ENCODE assay signal across 8 cellular contexts in the genomic region with DNA sequence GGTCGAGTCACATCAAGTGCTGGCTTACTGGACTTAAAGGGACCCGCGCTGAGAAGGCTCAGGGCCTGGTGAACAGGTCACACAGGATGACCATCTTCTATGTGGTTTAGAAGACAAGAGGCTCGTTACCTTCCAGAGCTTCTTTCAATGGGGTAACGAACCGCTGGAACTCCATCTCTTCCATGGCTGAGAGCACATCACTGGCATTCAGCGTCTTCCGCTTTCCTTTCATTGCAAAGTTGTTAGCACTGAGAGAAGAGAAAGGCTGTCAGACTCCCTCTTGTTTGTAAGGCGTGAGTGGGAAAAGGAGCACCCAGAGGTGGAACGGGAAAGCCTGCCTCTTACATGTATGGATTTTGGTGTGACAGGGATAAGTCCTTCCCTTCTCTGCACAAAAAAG. TPM values are rescaled to one million over a fixed set of nuclear protein-coding genes. Genes with fewer than 3 reads are reported as not detected.
DNase-seq lines count a peak whose midpoint lies in the region; ATAC-seq lines count a peak whose summit lies in the region.

No MANE protein-coding gene starts in this region.

- peak overlapping the region; percentile 96 for H3K27ac ChIP-seq in iPS-20b (ENCODE audit: low read length)
- peak overlapping the region; percentile 95 for H3K27ac ChIP-seq in stomach smooth muscle (ENCODE audit: low read length)

- peak overlapping the region; percentile 94 to 99 for H3K4me3 Mint-ChIP-seq in activated T-cell treated with anti-CD3 and anti-CD28 coated beads, Interleukin-2, amount 50 U/mL, for 72 hours

- H3K9me3 ChIP-seq in iPS-20b (ENCODE audit: insufficient read depth, low read depth, low read length) (no peaks in the 10 kb centered on the region), stomach smooth muscle (ENCODE audit: control insufficient read depth in 2 of 2, low read length in 2 of 2) (no peaks in the 10 kb centered on the region)

- H3K9me3 Mint-ChIP-seq in activated T-cell treated with anti-CD3 and anti-CD28 coated beads, Interleukin-2, amount 50 U/mL, for 72 hours, result no peaks in the 10 kb centered on the region

- H3K9ac ChIP-seq in iPS-20b (ENCODE audit: low read depth, low read length), result peak overlapping the region; percentile 97
- H3K9ac ChIP-seq in stomach smooth muscle (ENCODE audit: low read length in 2 of 2), result peak overlapping the region; percentile 96 to 97

- peaks cover 27% of the 10 kb centered on the region for H3K36me3 ChIP-seq in iPS-20b (ENCODE audit: insufficient read depth, low read depth, low read length)
- peaks cover 9 to 11% of the 10 kb centered on the region in 2 donors for H3K36me3 ChIP-seq in stomach smooth muscle (ENCODE audit: control insufficient read depth in 2 of 2, insufficient read depth in 2 of 2, low read length in 2 of 2)

- H3K27ac Mint-ChIP-seq in activated T-cell treated with anti-CD3 and anti-CD28 coated beads, Interleukin-2, amount 50 U/mL, for 72 hours, result peak overlapping the region; percentile 91

- ATAC-seq in activated T-cell treated with anti-CD3 and anti-CD28 coated beads, Interleukin-2, amount 50 U/mL, for 72 hours (replicated peaks in 1 of 2), result no peak

- peaks cover 3% of the 10 kb centered on the region; the same call in 1 of the 2 replicates for H3K4me1 ChIP-seq in iPS-20b (ENCODE audit: insufficient read depth, low read length)
- peaks cover 10% of the 10 kb centered on the region for H3K4me1 ChIP-seq in stomach smooth muscle (ENCODE audit: control insufficient read depth, insufficient read depth, low read length)

- peaks cover 31% of the 10 kb centered on the region for H3K4me1 Mint-ChIP-seq in activated T-cell treated with anti-CD3 and anti-CD28 coated beads, Interleukin-2, amount 50 U/mL, for 72 hours (ENCODE audit: low read depth)

- H3K27me3 Mint-ChIP-seq in activated T-cell treated with anti-CD3 and anti-CD28 coated beads, Interleukin-2, amount 50 U/mL, for 72 hours (ENCODE audit: low read depth), result no peaks in the 10 kb centered on the region

- no peaks in the 10 kb centered on the region for H3K27me3 ChIP-seq in iPS-20b (ENCODE audit: insufficient read depth, low read length)
- H3K27me3 ChIP-seq in stomach smooth muscle (ENCODE audit: control insufficient read depth in 1 of 2, insufficient read depth in 2 of 2, low read length in 2 of 2), result no peaks in the 10 kb centered on the region

- H3K4me3 ChIP-seq in iPS-20b (ENCODE audit: low read length) (peak overlapping the region; percentile 94), stomach smooth muscle (ENCODE audit: low read length in 2 of 2) (peak overlapping the region; percentile 78 to 95)

- H3K36me3 Mint-ChIP-seq in activated T-cell treated with anti-CD3 and anti-CD28 coated beads, Interleukin-2, amount 50 U/mL, for 72 hours (ENCODE audit: insufficient read depth in 2 of 2), result peaks cover 12 to 17% of the 10 kb centered on the region in 2 donors

- DNase-seq in NCI-H82 (lab: John Stamatoyannopoulos, UW) (peak; percentile 41), NCI-H82 treated with DMSO at 0.1 percent for 48 hours (lab: John Stamatoyannopoulos, UW; ENCODE audit: unreplicated experiment) (no peak), inferior parietal cortex (ENCODE audit: extremely low spot score) (no peak), NCI-H187 (lab: John Stamatoyannopoulos, UW) (no peak), NCI-H524 treated with DMSO at 0.1 percent for 48 hours (lab: John Stamatoyannopoulos, UW) (no peak)
- no peak for DNase-seq in activated T-cell treated with anti-CD3 and anti-CD28 coated beads, Interleukin-2, amount 50 U/mL, for 72 hours

RNA-seq across cellular contexts. Expression of gene POLE3, which starts 1.0 kb away (rescaled TPM):
- 10 to 100 TPM; 48.2 to 54.6 TPM for total RNA-seq in activated T-cell treated with anti-CD3 and anti-CD28 coated beads, Interleukin-2, amount 50 U/mL, for 72 hours

RNA-seq across cellular contexts. Expression of gene C9orf43, which starts 1.1 kb away (rescaled TPM):
- total RNA-seq in activated T-cell treated with anti-CD3 and anti-CD28 coated beads, Interleukin-2, amount 50 U/mL, for 72 hours, result 1 to 10 TPM; 1.1 to 1.3 TPM

RNA-seq across cellular contexts. Expression of gene ALAD, which starts 8.4 kb away (rescaled TPM):
- total RNA-seq in activated T-cell treated with anti-CD3 and anti-CD28 coated beads, Interleukin-2, amount 50 U/mL, for 72 hours, result 10 to 100 TPM; 27.5 to 34.7 TPM

RNA-seq across cellular contexts. Expression of gene HDHD3, which starts 32.7 kb away (rescaled TPM):
- total RNA-seq in activated T-cell treated with anti-CD3 and anti-CD28 coated beads, Interleukin-2, amount 50 U/mL, for 72 hours, result 10 to 100 TPM; 12.1 to 15.5 TPM

RNA-seq across cellular contexts. Expression of gene RGS3, which starts 54.0 kb away (rescaled TPM):
- total RNA-seq in activated T-cell treated with anti-CD3 and anti-CD28 coated beads, Interleukin-2, amount 50 U/mL, for 72 hours, result 10 to 100 TPM; 36.5 to 48.2 TPM
